ENCODE assay signal across 9 cellular contexts in genomic region chr5:177300971-177301370, GRCh38. TPM values are rescaled to one million over a fixed set of nuclear protein-coding genes. Genes with fewer than 3 reads are reported as not detected.
DNase-seq lines count a peak whose midpoint lies in the region; ATAC-seq and TF ChIP-seq lines count a peak whose summit lies in the region.
"Had no signal": no experiment of that assay in that cellular context is flagged by ENCODE, and none has a peak within 500 bp of the region (broad histone marks: within the 10 kb centered on the region; RNA-seq: fewer than 3 reads in every experiment).

No MANE protein-coding gene starts in this region.

- no peak for ATAC-seq in activated CD4-positive, alpha-beta T cell treated with anti-CD3 and anti-CD28 coated beads for 36 hours
- no peak for ATAC-seq in stimulated activated naive B cell treated with anti-CD40 and anti-IgM and Interleukin-4, amounts not matched to agents 10 μg/mL and 1 μg/mL and 100 μg/mL, for 72 hours (replicated peaks)
- no peak for ATAC-seq in GM21737 (IDR thresholded peaks at IDR 0.05; ENCODE audit: unreplicated experiment)

- WGBS in endodermal cell (ENCODE audit: insufficient coverage in 1 of 2, insufficient read length in 1 of 2), 2 experiments, result 92 to 100% methylated on average over 1 to 2 of the region's 2 CpGs

- H3K36me3 ChIP-seq in endodermal cell (ENCODE audit: control insufficient read depth, insufficient read depth, low read length), result peaks cover 60% of the 10 kb centered on the region

- H3K27me3 Mint-ChIP-seq in activated CD4-positive, alpha-beta T cell treated with anti-CD3 and anti-CD28 coated beads for 36 hours, result no peaks in the 10 kb centered on the region
- H3K27me3 Mint-ChIP-seq in endodermal cell (ENCODE audit: insufficient read depth), result no peaks in the 10 kb centered on the region
- no peaks in the 10 kb centered on the region for H3K27me3 Mint-ChIP-seq in stimulated activated naive B cell treated with anti-CD40 and anti-IgM and Interleukin-4, amounts not matched to agents 10 μg/mL and 1 μg/mL and 100 μg/mL, for 72 hours

- H3K4me1 Mint-ChIP-seq in activated CD4-positive, alpha-beta T cell treated with anti-CD3 and anti-CD28 coated beads for 36 hours, result peaks cover 61% of the 10 kb centered on the region
- H3K4me1 Mint-ChIP-seq in endodermal cell, result peaks cover 61% of the 10 kb centered on the region
- H3K4me1 Mint-ChIP-seq in stimulated activated naive B cell treated with anti-CD40 and anti-IgM and Interleukin-4, amounts not matched to agents 10 μg/mL and 1 μg/mL and 100 μg/mL, for 72 hours, result peaks cover 57 to 81% of the 10 kb centered on the region in 2 donors

- H3K27ac ChIP-seq in endodermal cell (ENCODE audit: low read depth, low read length), result no peak overlapping the region
- H3K27ac ChIP-seq: A549 had no signal

- no peak for DNase-seq in activated CD4-positive, alpha-beta T cell treated with anti-CD3 and anti-CD28 coated beads for 36 hours
- no peak for DNase-seq in activated CD4-positive, alpha-beta T cell treated with anti-CD3 and anti-CD28 coated beads, Interleukin-2, amount 50 U/mL, for 1 hour
- no peak for DNase-seq in endodermal cell
- no peak for DNase-seq in stimulated activated naive B cell treated with anti-CD40 and anti-IgM and Interleukin-4, amounts not matched to agents 10 μg/mL and 1 μg/mL and 100 μg/mL, for 72 hours
- no peak for DNase-seq in anterior cingulate cortex (lab: John Stamatoyannopoulos, UW)
- DNase-seq: NCI-H526; stimulated activated CD4-positive, alpha-beta T cell treated with anti-CD3 and anti-CD28 coated beads, Interleukin-4, amount 100 ng/mL, for 1 hour had no signal

- peak overlapping the region; percentile 34 for H3K27ac Mint-ChIP-seq in activated CD4-positive, alpha-beta T cell treated with anti-CD3 and anti-CD28 coated beads for 36 hours
- peak overlapping the region; percentile 86 for H3K27ac Mint-ChIP-seq in endodermal cell
- peak overlapping the region; percentile 84 for H3K27ac Mint-ChIP-seq in stimulated activated naive B cell treated with anti-CD40 and anti-IgM and Interleukin-4, amounts not matched to agents 10 μg/mL and 1 μg/mL and 100 μg/mL, for 72 hours

- intact Hi-C loops in activated CD4-positive, alpha-beta T cell treated with anti-CD3 and anti-CD28 coated beads for 36 hours (cut with DNase I, micrococcal nuclease), result loop anchor here (5.0 to 10.0 kb wide), 3 partner anchors 169 to 904 kb away; partner anchors contain the start of genes HNRNPAB (in 1 of the 2), NSD1 (in 1 of the 2) and UIMC1 (in 1 of the 2)

- H3K9me3 ChIP-seq in endodermal cell (ENCODE audit: control insufficient read depth, low read length), result no peaks in the 10 kb centered on the region
- H3K9me3 ChIP-seq: A549 had no signal

- peaks cover 37% of the 10 kb centered on the region for H3K36me3 Mint-ChIP-seq in activated CD4-positive, alpha-beta T cell treated with anti-CD3 and anti-CD28 coated beads for 36 hours (ENCODE audit: low read depth)
- H3K36me3 Mint-ChIP-seq in endodermal cell (ENCODE audit: low read depth), result peaks cover 37% of the 10 kb centered on the region
- H3K36me3 Mint-ChIP-seq in stimulated activated naive B cell treated with anti-CD40 and anti-IgM and Interleukin-4, amounts not matched to agents 10 μg/mL and 1 μg/mL and 100 μg/mL, for 72 hours, result peaks cover 19 to 51% of the 10 kb centered on the region in 2 donors

- H3K9me3 Mint-ChIP-seq in activated CD4-positive, alpha-beta T cell treated with anti-CD3 and anti-CD28 coated beads for 36 hours (ENCODE audit: low read depth), result no peaks in the 10 kb centered on the region
- H3K9me3 Mint-ChIP-seq in endodermal cell, result no peaks in the 10 kb centered on the region
- H3K9me3 Mint-ChIP-seq in stimulated activated naive B cell treated with anti-CD40 and anti-IgM and Interleukin-4, amounts not matched to agents 10 μg/mL and 1 μg/mL and 100 μg/mL, for 72 hours, result no peaks in the 10 kb centered on the region

- no peak overlapping the region for H3K9ac ChIP-seq in endodermal cell (ENCODE audit: extremely low read depth, low read length, poor library complexity, severe bottlenecking)

- POLR2A ChIA-PET in activated CD4-positive, alpha-beta T cell treated with anti-CD3 and anti-CD28 coated beads for 36 hours (lab: Charles Lee), result no interaction called here

- no peaks in the 10 kb centered on the region for H3K27me3 ChIP-seq in endodermal cell (ENCODE audit: control insufficient read depth, insufficient read depth, low read length, poor library complexity, severe bottlenecking)

- H3K4me3 ChIP-seq in endodermal cell (ENCODE audit: low read length), result no peak overlapping the region
- H3K4me3 ChIP-seq: A549 had no signal

- no peak overlapping the region for H3K4me3 Mint-ChIP-seq in activated CD4-positive, alpha-beta T cell treated with anti-CD3 and anti-CD28 coated beads for 36 hours
- no peak overlapping the region for H3K4me3 Mint-ChIP-seq in endodermal cell
- H3K4me3 Mint-ChIP-seq in stimulated activated naive B cell treated with anti-CD40 and anti-IgM and Interleukin-4, amounts not matched to agents 10 μg/mL and 1 μg/mL and 100 μg/mL, for 72 hours, result peak overlapping the region in 1 of 2 donors; percentile 90

- CTCF ChIA-PET in activated CD4-positive, alpha-beta T cell treated with anti-CD3 and anti-CD28 coated beads for 36 hours (lab: Charles Lee), result interaction anchor here (0.8 to 7.1 kb wide), 5 partner anchors 8 to 187 kb away, joined by 3 to 46 read pairs (median 7); no protein-coding TSS in a partner anchor

- TF ChIP-seq CTCF in endodermal cell (conservative IDR thresholded peaks at IDR 0.05), result no peak

- H3K4me1 ChIP-seq in endodermal cell (ENCODE audit: control insufficient read depth, insufficient read depth, low read length), result peaks cover 20% of the 10 kb centered on the region

RNA-seq across cellular contexts. Expression of gene RAB24, which starts 2.5 kb away (rescaled TPM):
- 10 to 100 TPM; 10.9 to 21.0 TPM for total RNA-seq in activated CD4-positive, alpha-beta T cell treated with anti-CD3 and anti-CD28 coated beads for 36 hours
- 10 to 100 TPM; 13.8 to 25.1 TPM for total RNA-seq in endodermal cell
- 18.1 TPM for polyA plus RNA-seq in endodermal cell (2013, experiment 1 of 2)
- polyA plus RNA-seq in endodermal cell (2013, experiment 2 of 2), result 16.1 TPM

RNA-seq across cellular contexts. Expression of gene PRELID1, which starts 2.6 kb away (rescaled TPM):
- total RNA-seq in activated CD4-positive, alpha-beta T cell treated with anti-CD3 and anti-CD28 coated beads for 36 hours, result 100 to 1,000 TPM; 266 to 362 TPM
- total RNA-seq in endodermal cell, result 100 to 1,000 TPM; 157 to 165 TPM
- polyA plus RNA-seq in endodermal cell (2013, experiment 1 of 2), result 147 TPM
- 149 TPM for polyA plus RNA-seq in endodermal cell (2013, experiment 2 of 2)

RNA-seq across cellular contexts. Expression of gene MXD3, which starts 10.7 kb away (rescaled TPM):
- 10 to 100 TPM; 21.3 to 27.2 TPM for total RNA-seq in activated CD4-positive, alpha-beta T cell treated with anti-CD3 and anti-CD28 coated beads for 36 hours
- 10 to 100 TPM; 14.2 to 20.4 TPM for total RNA-seq in endodermal cell
- 49.5 TPM for polyA plus RNA-seq in endodermal cell (2013, experiment 1 of 2)
- 49.8 TPM for polyA plus RNA-seq in endodermal cell (2013, experiment 2 of 2)

RNA-seq across cellular contexts. Expression of gene LMAN2, which starts 50.5 kb away (rescaled TPM):
- total RNA-seq in activated CD4-positive, alpha-beta T cell treated with anti-CD3 and anti-CD28 coated beads for 36 hours, result 10 to 100 TPM; 74.5 to 92.1 TPM
- total RNA-seq in endodermal cell, result 100 to 1,000 TPM; 119 to 128 TPM
- 116 TPM for polyA plus RNA-seq in endodermal cell (2013, experiment 1 of 2)
- polyA plus RNA-seq in endodermal cell (2013, experiment 2 of 2), result 116 TPM

RNA-seq across cellular contexts. Expression of gene RGS14, which starts 56.8 kb away (rescaled TPM):
- 10 to 100 TPM; 43.8 to 62.0 TPM for total RNA-seq in activated CD4-positive, alpha-beta T cell treated with anti-CD3 and anti-CD28 coated beads for 36 hours
- 10 to 100 TPM; 14.2 to 21.9 TPM for total RNA-seq in endodermal cell
- 17.1 TPM for polyA plus RNA-seq in endodermal cell (2013, experiment 1 of 2)
- polyA plus RNA-seq in endodermal cell (2013, experiment 2 of 2), result 18.7 TPM

Comparison
In these comparisons a context has a peak if more than half of its experiments do, and no peak if none do; other contexts are left out.
1. H3K27ac Mint-ChIP-seq: peak in every context shown above with its lines; median percentile 86 in endodermal cell; 84 in stimulated activated naive B cell treated with anti-CD40 and anti-IgM and Interleukin-4, amounts not matched to agents 10 μg/mL and 1 μg/mL and 100 μg/mL, for 72 hours; 34 in activated CD4-positive, alpha-beta T cell treated with anti-CD3 and anti-CD28 coated beads for 36 hours.